Comparison of ENCODE assay signal across 2 cellular contexts in the genomic region with DNA sequence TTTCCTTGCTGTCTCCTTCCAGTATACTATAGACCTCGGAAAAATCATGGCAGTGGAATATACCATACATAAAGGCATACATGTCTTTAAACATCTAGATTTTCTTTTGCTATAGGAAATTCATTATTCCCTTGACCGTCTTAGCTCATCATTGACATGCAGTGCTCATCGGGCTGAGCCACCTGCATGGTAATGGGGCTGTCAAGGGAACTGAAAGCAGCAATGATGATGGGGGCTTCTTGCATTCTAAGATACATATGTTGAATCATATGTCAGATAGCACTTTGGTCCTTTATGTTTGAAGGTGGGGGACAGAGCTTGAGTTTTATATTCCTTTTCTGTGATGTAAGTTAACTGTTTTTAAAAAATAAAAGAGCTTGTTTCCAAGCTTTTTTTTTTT.
TF ChIP-seq lines count a peak whose summit lies in the region.

No MANE protein-coding gene starts in this region.

TF ChIP-seq in GM12891, 5 proteins besides CTCF, POLR2A, EP300 and RAD21:
- TF ChIP-seq SPI1 (IDR thresholded peaks at IDR 0.05; ENCODE audit: low read depth, low read length) (peak; percentile 37), POU2F2 (IDR thresholded peaks at IDR 0.05; ENCODE audit: low read depth, low read length) (no peak), PAX5 (IDR thresholded peaks at IDR 0.05; ENCODE audit: insufficient read depth, low read length, severe bottlenecking) (no peak)

TF ChIP-seq in endothelial cell of umbilical vein, 7 proteins besides CTCF, POLR2A, EP300 and RAD21 (continued from another document):
- TF ChIP-seq GATA2 (IDR thresholded peaks at IDR 0.05; ENCODE audit: insufficient read depth, insufficient read length, low read depth, low read length) = no peak
- no peak for TF ChIP-seq POLR2AphosphoS5 (IDR thresholded peaks at IDR 0.05; ENCODE audit: insufficient read depth, low read depth, low read length)
- TF ChIP-seq, protein P1, sequence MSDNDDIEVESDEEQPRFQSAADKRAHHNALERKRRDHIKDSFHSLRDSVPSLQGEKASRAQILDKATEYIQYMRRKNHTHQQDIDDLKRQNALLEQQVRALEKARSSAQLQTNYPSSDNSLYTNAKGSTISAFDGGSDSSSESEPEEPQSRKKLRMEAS (IDR thresholded peaks at IDR 0.05; ENCODE audit: insufficient read depth, insufficient read length) = no peak
- no peak for TF ChIP-seq JUN (IDR thresholded peaks at IDR 0.05; ENCODE audit: borderline replicate concordance, insufficient read depth, insufficient read length, low read depth)
- no peak for TF ChIP-seq EZH2 (IDR thresholded peaks at IDR 0.05; ENCODE audit: borderline replicate concordance, low read depth, low read length, severe bottlenecking)
- no peak for TF ChIP-seq MYC (IDR thresholded peaks at IDR 0.05; ENCODE audit: low read depth, low read length)
